Comparison of ENCODE assay signal across 1 cellular context in genomic region chr21:33801424-33802405, GRCh38.
TF ChIP-seq lines count a peak whose summit lies in the region.

No MANE protein-coding gene starts in this region.

TF ChIP-seq in HepG2, 621 proteins besides CTCF, POLR2A, EP300 and RAD21 (continued from another document):
- TF ChIP-seq, protein P1, sequence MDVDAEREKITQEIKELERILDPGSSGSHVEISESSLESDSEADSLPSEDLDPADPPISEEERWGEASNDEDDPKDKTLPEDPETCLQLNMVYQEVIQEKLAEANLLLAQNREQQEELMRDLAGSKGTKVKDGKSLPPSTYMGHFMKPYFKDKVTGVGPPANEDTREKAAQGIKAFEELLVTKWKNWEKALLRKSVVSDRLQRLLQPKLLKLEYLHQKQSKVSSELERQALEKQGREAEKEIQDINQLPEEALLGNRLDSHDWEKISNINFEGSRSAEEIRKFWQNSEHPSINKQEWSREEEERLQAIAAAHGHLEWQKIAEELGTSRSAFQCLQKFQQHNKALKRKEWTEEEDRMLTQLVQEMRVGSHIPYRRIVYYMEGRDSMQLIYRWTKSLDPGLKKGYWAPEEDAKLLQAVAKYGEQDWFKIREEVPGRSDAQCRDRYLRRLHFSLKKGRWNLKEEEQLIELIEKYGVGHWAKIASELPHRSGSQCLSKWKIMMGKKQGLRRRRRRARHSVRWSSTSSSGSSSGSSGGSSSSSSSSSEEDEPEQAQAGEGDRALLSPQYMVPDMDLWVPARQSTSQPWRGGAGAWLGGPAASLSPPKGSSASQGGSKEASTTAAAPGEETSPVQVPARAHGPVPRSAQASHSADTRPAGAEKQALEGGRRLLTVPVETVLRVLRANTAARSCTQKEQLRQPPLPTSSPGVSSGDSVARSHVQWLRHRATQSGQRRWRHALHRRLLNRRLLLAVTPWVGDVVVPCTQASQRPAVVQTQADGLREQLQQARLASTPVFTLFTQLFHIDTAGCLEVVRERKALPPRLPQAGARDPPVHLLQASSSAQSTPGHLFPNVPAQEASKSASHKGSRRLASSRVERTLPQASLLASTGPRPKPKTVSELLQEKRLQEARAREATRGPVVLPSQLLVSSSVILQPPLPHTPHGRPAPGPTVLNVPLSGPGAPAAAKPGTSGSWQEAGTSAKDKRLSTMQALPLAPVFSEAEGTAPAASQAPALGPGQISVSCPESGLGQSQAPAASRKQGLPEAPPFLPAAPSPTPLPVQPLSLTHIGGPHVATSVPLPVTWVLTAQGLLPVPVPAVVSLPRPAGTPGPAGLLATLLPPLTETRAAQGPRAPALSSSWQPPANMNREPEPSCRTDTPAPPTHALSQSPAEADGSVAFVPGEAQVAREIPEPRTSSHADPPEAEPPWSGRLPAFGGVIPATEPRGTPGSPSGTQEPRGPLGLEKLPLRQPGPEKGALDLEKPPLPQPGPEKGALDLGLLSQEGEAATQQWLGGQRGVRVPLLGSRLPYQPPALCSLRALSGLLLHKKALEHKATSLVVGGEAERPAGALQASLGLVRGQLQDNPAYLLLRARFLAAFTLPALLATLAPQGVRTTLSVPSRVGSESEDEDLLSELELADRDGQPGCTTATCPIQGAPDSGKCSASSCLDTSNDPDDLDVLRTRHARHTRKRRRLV (CRISPR knock-in tag; IDR thresholded peaks at IDR 0.05): no peak
- TF ChIP-seq, protein P2, sequence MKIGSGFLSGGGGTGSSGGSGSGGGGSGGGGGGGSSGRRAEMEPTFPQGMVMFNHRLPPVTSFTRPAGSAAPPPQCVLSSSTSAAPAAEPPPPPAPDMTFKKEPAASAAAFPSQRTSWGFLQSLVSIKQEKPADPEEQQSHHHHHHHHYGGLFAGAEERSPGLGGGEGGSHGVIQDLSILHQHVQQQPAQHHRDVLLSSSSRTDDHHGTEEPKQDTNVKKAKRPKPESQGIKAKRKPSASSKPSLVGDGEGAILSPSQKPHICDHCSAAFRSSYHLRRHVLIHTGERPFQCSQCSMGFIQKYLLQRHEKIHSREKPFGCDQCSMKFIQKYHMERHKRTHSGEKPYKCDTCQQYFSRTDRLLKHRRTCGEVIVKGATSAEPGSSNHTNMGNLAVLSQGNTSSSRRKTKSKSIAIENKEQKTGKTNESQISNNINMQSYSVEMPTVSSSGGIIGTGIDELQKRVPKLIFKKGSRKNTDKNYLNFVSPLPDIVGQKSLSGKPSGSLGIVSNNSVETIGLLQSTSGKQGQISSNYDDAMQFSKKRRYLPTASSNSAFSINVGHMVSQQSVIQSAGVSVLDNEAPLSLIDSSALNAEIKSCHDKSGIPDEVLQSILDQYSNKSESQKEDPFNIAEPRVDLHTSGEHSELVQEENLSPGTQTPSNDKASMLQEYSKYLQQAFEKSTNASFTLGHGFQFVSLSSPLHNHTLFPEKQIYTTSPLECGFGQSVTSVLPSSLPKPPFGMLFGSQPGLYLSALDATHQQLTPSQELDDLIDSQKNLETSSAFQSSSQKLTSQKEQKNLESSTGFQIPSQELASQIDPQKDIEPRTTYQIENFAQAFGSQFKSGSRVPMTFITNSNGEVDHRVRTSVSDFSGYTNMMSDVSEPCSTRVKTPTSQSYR (CRISPR knock-in tag; IDR thresholded peaks at IDR 0.05; ENCODE audit: borderline replicate concordance): no peak
- TF ChIP-seq ZNF275 (CRISPR knock-in tag; IDR thresholded peaks at IDR 0.05; ENCODE audit: borderline replicate concordance) (no peak), NFE2L1 (CRISPR knock-in tag; IDR thresholded peaks at IDR 0.05; ENCODE audit: borderline replicate concordance) (no peak), SOX5 (CRISPR knock-in tag; IDR thresholded peaks at IDR 0.05; ENCODE audit: borderline replicate concordance) (no peak)
- TF ChIP-seq, protein P3, sequence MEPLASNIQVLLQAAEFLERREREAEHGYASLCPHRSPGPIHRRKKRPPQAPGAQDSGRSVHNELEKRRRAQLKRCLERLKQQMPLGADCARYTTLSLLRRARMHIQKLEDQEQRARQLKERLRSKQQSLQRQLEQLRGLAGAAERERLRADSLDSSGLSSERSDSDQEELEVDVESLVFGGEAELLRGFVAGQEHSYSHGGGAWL (CRISPR knock-in tag; IDR thresholded peaks at IDR 0.05): no peak
